15 cellular contexts compared by ENCODE assay signal in the genomic region with DNA sequence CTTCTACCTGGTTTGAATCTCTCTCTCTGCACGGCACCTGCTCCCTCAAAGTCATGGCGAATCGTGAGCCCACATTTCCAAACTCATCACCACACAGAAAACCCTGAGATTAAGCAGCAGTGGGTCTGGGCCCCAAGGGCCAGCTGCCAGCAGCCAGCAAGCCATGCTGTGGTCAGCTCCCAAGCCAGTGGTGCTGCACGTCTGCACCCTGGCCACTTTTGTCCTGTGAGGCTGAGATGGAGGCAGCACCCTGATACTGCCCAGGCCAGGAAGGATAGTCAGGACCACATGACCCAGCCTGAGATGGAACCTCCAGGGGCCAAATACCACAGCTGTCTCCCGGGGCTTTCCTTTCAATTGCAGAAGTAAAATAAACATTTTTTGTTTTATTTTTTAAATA. TPM values are rescaled to one million over a fixed set of nuclear protein-coding genes. Genes with fewer than 3 reads are reported as not detected.
A peak's percentile ranks its signal among the peaks of the same experiment; 100 is the strongest.
DNase-seq lines count a peak whose midpoint lies in the region; ATAC-seq and TF ChIP-seq lines count a peak whose summit lies in the region.
"Had no signal": no experiment of that assay in that cellular context is flagged by ENCODE, and none has a peak within 500 bp of the region (broad histone marks: within the 10 kb centered on the region; RNA-seq: fewer than 3 reads in every experiment).

No MANE protein-coding gene starts in this region.

- no TSS peak for BruUV-seq in PC-3 (replicated peaks; lab: Mats Ljungman, UMichigan)
- no TSS peak for BruUV-seq in A673 (replicated peaks; lab: Mats Ljungman, UMichigan)

- H3F3A ChIP-seq in PC-3 (ENCODE audit: low read length, unreplicated experiment): peaks cover 8% of the 10 kb centered on the region

- H3K4me3 ChIP-seq in CD8-positive, alpha-beta T cell (ENCODE audit: low read depth, low read length): peak overlapping the region; percentile 58
- no peak overlapping the region for H3K4me3 ChIP-seq in HL-60 (replicated peaks; ENCODE audit: insufficient read depth, low read length)
- no peak overlapping the region for H3K4me3 ChIP-seq in skeletal muscle tissue (ENCODE audit: low read length in 3 of 3)
- no peak overlapping the region for H3K4me3 ChIP-seq in PC-3 (ENCODE audit: low read length)
- no peak overlapping the region for H3K4me3 ChIP-seq in A673 (ENCODE audit: low read depth, low read length, poor library complexity, severe bottlenecking)
- H3K4me3 ChIP-seq: cardiac muscle cell, psoas muscle had no signal

- POLR2A ChIA-PET in CD8-positive, alpha-beta T cell (lab: Charles Lee): interaction anchor here (0.6 to 1.8 kb wide), 2 partner anchors 12 to 55 kb away, joined by 3 to 5 read pairs; no protein-coding TSS in a partner anchor
- POLR2A ChIA-PET in PC-3 (lab: Charles Lee; ENCODE audit: unreplicated experiment): no interaction called here
- POLR2A ChIA-PET in A673 (lab: Charles Lee; ENCODE audit: low non-redundant PET): no interaction called here

- no peaks in the 10 kb centered on the region for H3K79me2 ChIP-seq in PC-3 (ENCODE audit: low read length)

- no peak for ATAC-seq in CD8-positive, alpha-beta T cell
- ATAC-seq in central memory CD8-positive, alpha-beta T cell (replicated peaks; ENCODE audit: extremely low read depth, poor library complexity, severe bottlenecking): no peak
- ATAC-seq in GM18861 (IDR thresholded peaks at IDR 0.05; ENCODE audit: unreplicated experiment) (no peak), HG02852 (IDR thresholded peaks at IDR 0.05; ENCODE audit: unreplicated experiment) (no peak), PC-3 (no peak)
- ATAC-seq: psoas muscle had no signal

- no peak for TF ChIP-seq CTCF in CD8-positive, alpha-beta T cell (IDR thresholded peaks at IDR 0.05)
- TF ChIP-seq CTCF in HL-60 (IDR thresholded peaks at IDR 0.05; ENCODE audit: insufficient read depth, low read length) (no peak), PC-3 (conservative IDR thresholded peaks at IDR 0.05; ENCODE audit: low read depth, low read length) (no peak), A673 (conservative IDR thresholded peaks at IDR 0.05; ENCODE audit: low read depth, low read length) (no peak)

- no peak overlapping the region for H3K9ac ChIP-seq in skeletal muscle tissue (ENCODE audit: low read depth in 1 of 3, low read length in 3 of 3)
- H3K9ac ChIP-seq in PC-3 (ENCODE audit: low read length): no peak overlapping the region

- H3K36me3 ChIP-seq in CD8-positive, alpha-beta T cell (ENCODE audit: insufficient read depth, low read length): peaks cover 3% of the 10 kb centered on the region
- H3K36me3 ChIP-seq in skeletal muscle tissue (ENCODE audit: control insufficient read depth in 3 of 3, insufficient read depth in 3 of 3, low read length in 3 of 3) (no peaks in the 10 kb centered on the region), PC-3 (ENCODE audit: low read depth, low read length) (no peaks in the 10 kb centered on the region), A673 (ENCODE audit: insufficient read depth, low read length, poor library complexity, severe bottlenecking) (no peaks in the 10 kb centered on the region)
- H3K36me3 ChIP-seq: cardiac muscle cell had no signal

- no peak overlapping the region for H2AFZ ChIP-seq in PC-3 (ENCODE audit: low read length)

- CTCF ChIA-PET in CD8-positive, alpha-beta T cell (lab: Charles Lee): interaction anchor here (1.0 kb wide), 1 partner anchor 34 kb away, joined by 3 read pairs; no protein-coding TSS in a partner anchor
- CTCF ChIA-PET in PC-3 (lab: Charles Lee): no interaction called here
- CTCF ChIA-PET in A673 (lab: Charles Lee): no interaction called here

- H3K27me3 ChIP-seq in CD8-positive, alpha-beta T cell (ENCODE audit: insufficient read depth, low read length): no peaks in the 10 kb centered on the region
- H3K27me3 ChIP-seq in HL-60 (ENCODE audit: insufficient read depth, poor library complexity, severe bottlenecking) (no peaks in the 10 kb centered on the region), skeletal muscle tissue (ENCODE audit: control insufficient read depth in 3 of 3, insufficient read depth in 3 of 3, low read length in 3 of 3) (peaks cover 0 to 4% (median 0%) of the 10 kb centered on the region in 3 donors), PC-3 (ENCODE audit: low read length) (no peaks in the 10 kb centered on the region), A673 (replicated peaks; ENCODE audit: insufficient read depth, low read depth, low read length, poor library complexity) (no peaks in the 10 kb centered on the region)

- no peak overlapping the region for H3K4me2 ChIP-seq in PC-3 (ENCODE audit: low read length)

- DNase-seq in CD8-positive, alpha-beta T cell: no peak
- DNase-seq in HL-60 (ENCODE audit: low read depth in 1 of 2, low spot score in 1 of 2) (no peak), PC-3 (no peak), A673 (ENCODE audit: low spot score) (no peak)
- DNase-seq in central memory CD8-positive, alpha-beta T cell (ENCODE audit: low spot score in 2 of 2): no peak
- DNase-seq: H7, MM.1S, NCI-H2227 treated with DMSO at 0.1 percent for 48 hours, OCI-M1, psoas muscle, T-helper 9 cell had no signal

- intact Hi-C loops in CD8-positive, alpha-beta T cell (cut with DNase I, micrococcal nuclease): no loop called here
- intact Hi-C loops in PC-3 (cut with micrococcal nuclease) (no loop called here), A673 (cut with micrococcal nuclease; ENCODE audit: unreplicated experiment) (no loop called here)

- no peaks in the 10 kb centered on the region for H3K9me2 ChIP-seq in PC-3 (replicated peaks; ENCODE audit: low read length)

- H4K20me1 ChIP-seq in PC-3 (ENCODE audit: low read length): no peaks in the 10 kb centered on the region

- H3K9me3 ChIP-seq in CD8-positive, alpha-beta T cell (ENCODE audit: low read length): no peaks in the 10 kb centered on the region
- H3K9me3 ChIP-seq in skeletal muscle tissue (ENCODE audit: control insufficient read depth in 3 of 3, low read length in 3 of 3) (no peaks in the 10 kb centered on the region), PC-3 (ENCODE audit: low read length) (no peaks in the 10 kb centered on the region), A673 (ENCODE audit: low read depth, low read length, poor library complexity, severe bottlenecking) (no peaks in the 10 kb centered on the region)
- H3K9me3 ChIP-seq: psoas muscle had no signal

- H3K4me3 Mint-ChIP-seq in CD8-positive, alpha-beta T cell: peak overlapping the region; percentile 86
- H3K4me3 Mint-ChIP-seq in central memory CD8-positive, alpha-beta T cell: peak overlapping the region; percentile 78

- no peaks in the 10 kb centered on the region for H3K9me3 Mint-ChIP-seq in CD8-positive, alpha-beta T cell
- H3K9me3 Mint-ChIP-seq in central memory CD8-positive, alpha-beta T cell: no peaks in the 10 kb centered on the region

- H3K36me3 Mint-ChIP-seq in CD8-positive, alpha-beta T cell: peaks cover 33% of the 10 kb centered on the region
- H3K36me3 Mint-ChIP-seq in central memory CD8-positive, alpha-beta T cell (ENCODE audit: insufficient read depth): peaks cover 30% of the 10 kb centered on the region

- H3K27ac ChIP-seq in CD8-positive, alpha-beta T cell (ENCODE audit: low read depth, low read length): peak overlapping the region; percentile 92
- H3K27ac ChIP-seq in HL-60 (replicated peaks) (peak overlapping the region; percentile 99), skeletal muscle tissue (ENCODE audit: low read depth, low read length) (peak overlapping the region; percentile 84), PC-3 (ENCODE audit: low read length) (no peak overlapping the region), A673 (ENCODE audit: low read depth, low read length, poor library complexity, severe bottlenecking) (no peak overlapping the region)
- H3K27ac ChIP-seq: cardiac muscle cell, psoas muscle had no signal

- peak overlapping the region; percentile 100 for H3K27ac Mint-ChIP-seq in CD8-positive, alpha-beta T cell
- H3K27ac Mint-ChIP-seq in central memory CD8-positive, alpha-beta T cell (ENCODE audit: low read depth): peak overlapping the region; percentile 99

- peaks cover 50% of the 10 kb centered on the region for H3K4me1 ChIP-seq in CD8-positive, alpha-beta T cell (ENCODE audit: insufficient read depth, low read length)
- H3K4me1 ChIP-seq in skeletal muscle tissue (ENCODE audit: control insufficient read depth in 3 of 3, insufficient read depth in 3 of 3, low read length in 3 of 3) (peaks cover 16 to 30% (median 17%) of the 10 kb centered on the region in 3 donors), PC-3 (ENCODE audit: insufficient read depth, low read length) (peaks cover 23% of the 10 kb centered on the region), A673 (ENCODE audit: insufficient read depth, low read length, poor library complexity, severe bottlenecking) (no peaks in the 10 kb centered on the region)
- H3K4me1 ChIP-seq: psoas muscle had no signal

- H3K4me1 Mint-ChIP-seq in CD8-positive, alpha-beta T cell (ENCODE audit: low read depth): peaks cover 79% of the 10 kb centered on the region
- H3K4me1 Mint-ChIP-seq in central memory CD8-positive, alpha-beta T cell: peaks cover 66% of the 10 kb centered on the region

- H3K27me3 Mint-ChIP-seq in CD8-positive, alpha-beta T cell (ENCODE audit: low read depth): no peaks in the 10 kb centered on the region
- no peaks in the 10 kb centered on the region for H3K27me3 Mint-ChIP-seq in central memory CD8-positive, alpha-beta T cell

RNA-seq across cellular contexts. Expression of a gene that starts 7.8 kb away (rescaled TPM):
- 10 to 100 TPM; 21.0 to 21.5 TPM for total RNA-seq in CD8-positive, alpha-beta T cell
- total RNA-seq in skeletal muscle tissue: 41.8 TPM
- total RNA-seq in PC-3 (2014; rRNA removed): 11.3 and 12.4 TPM in 2 replicates
- 2.7 and 3.7 TPM in 2 replicates for total RNA-seq in A673 (2021)

Comparison
In these comparisons a context has a peak if more than half of its experiments do, and no peak if none do; other contexts are left out.
1. H3K27ac ChIP-seq: peak in CD8-positive, alpha-beta T cell (single experiment), HL-60 (single experiment) and skeletal muscle tissue (single experiment); none in PC-3 (single experiment) and A673 (single experiment).